In genomic region chr19:8318835-8319234, GRCh38 we compare ENCODE assay signal across 1 cellular context.
TF ChIP-seq lines count a peak whose summit lies in the region.

No MANE protein-coding gene starts in this region.

TF ChIP-seq in HepG2, 621 proteins besides CTCF, POLR2A, EP300 and RAD21:
- 0 out of 2 replicates have a peak, but pooled peaks have one; percentile 40 for TF ChIP-seq ZBTB33 (CRISPR knock-in tag; IDR thresholded peaks at IDR 0.05)
- peak; percentile 40; the same call in 1 of the 2 replicates for TF ChIP-seq ZNF460 (CRISPR knock-in tag; IDR thresholded peaks at IDR 0.05; ENCODE audit: borderline replicate concordance)
- peak; percentile 11 for TF ChIP-seq STAG1 (CRISPR knock-in tag; IDR thresholded peaks at IDR 0.05)
